ENCODE assay signal across 8 cellular contexts in the genomic region with DNA sequence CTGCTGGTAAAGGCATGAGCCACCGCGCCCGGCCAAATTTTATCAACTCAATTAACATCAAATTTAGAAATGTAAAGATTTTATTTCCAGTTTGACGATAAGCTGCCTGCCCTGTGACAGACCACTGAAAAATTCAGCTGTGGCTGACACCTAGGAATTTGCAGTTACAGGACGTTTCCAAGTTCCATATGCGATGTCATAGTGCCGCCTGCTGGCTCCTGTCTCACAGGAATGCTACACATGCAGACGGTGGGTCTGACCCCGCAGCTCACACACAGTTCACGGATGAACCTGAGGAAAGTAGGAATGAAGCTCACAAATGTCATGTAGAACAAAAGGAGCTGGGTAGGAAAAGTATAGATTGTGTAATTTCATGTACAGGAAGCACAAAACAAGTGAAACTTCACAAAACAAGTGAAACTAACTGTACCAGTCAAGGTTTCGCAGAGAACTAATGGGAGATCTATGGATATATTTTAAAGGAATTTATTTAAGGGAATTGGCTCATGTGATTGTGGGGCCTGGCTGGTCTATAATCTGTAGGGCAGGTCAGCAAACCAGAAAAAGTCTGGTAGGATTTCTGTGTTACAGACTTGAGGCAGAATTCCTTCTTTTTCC. TPM values are rescaled to one million over a fixed set of nuclear protein-coding genes. Genes with fewer than 3 reads are reported as not detected.
A peak's percentile ranks its signal among the peaks of the same experiment; 100 is the strongest.
DNase-seq lines count a peak whose midpoint lies in the region; ATAC-seq, FAIRE-seq and TF ChIP-seq lines count a peak whose summit lies in the region.

No MANE protein-coding gene starts in this region.

- TF ChIP-seq RAD21 in A549 (conservative IDR thresholded peaks at IDR 0.05 in 1 of 2, IDR thresholded peaks at IDR 0.05 in 1 of 2): peak; percentile 95 to 98

- FAIRE-seq in A549 (lab: Jason Lieb, UNC): peak; percentile 63

- DNase-seq in A549 (ENCODE audit: low read depth in 1 of 2, low spot score in 1 of 2) (peak; percentile 67 to 77), NCI-H2227 treated with DMSO at 0.1 percent for 48 hours (lab: John Stamatoyannopoulos, UW) (peak; percentile 73), mammary epithelial cell (peak; percentile 66), iris pigment epithelial cell (ENCODE audit: low read depth) (peak; percentile 85)
- DNase-seq in stimulated activated CD4-positive, alpha-beta T cell treated with anti-CD3 and anti-CD28 coated beads, Interleukin-15, amount 100 ng/mL, for 1 hour (ENCODE audit: low read depth in 1 of 2, low spot score in 1 of 2): peak; percentile 45 to 58

- TF ChIP-seq POLR2A in A549 (IDR thresholded peaks at IDR 0.05; ENCODE audit: low read length): no peak

- H3K79me2 ChIP-seq in mammary epithelial cell (ENCODE audit: insufficient read depth, low read length): no peaks in the 10 kb centered on the region

- H3K9ac ChIP-seq in mammary epithelial cell (ENCODE audit: insufficient read depth, low read length): no peak overlapping the region

- H4K20me1 ChIP-seq in mammary epithelial cell (ENCODE audit: insufficient read depth, low read length): no peaks in the 10 kb centered on the region

- no TSS peak for BruUV-seq in mammary epithelial cell (replicated peaks; lab: Mats Ljungman, UMichigan)

- no peaks in the 10 kb centered on the region for H3K36me3 ChIP-seq in mammary epithelial cell (ENCODE audit: insufficient read depth, low read length)

- CTCF ChIA-PET in A549 (lab: Yijun Ruan, JAX): interaction anchor here (0.5 to 7.5 kb wide), 56 partner anchors 11 to 842 kb away, joined by 3 to 159 read pairs (median 5); a partner anchor contains a TSS
- CTCF ChIA-PET in mammary epithelial cell (lab: Charles Lee; ENCODE audit: low non-redundant PET): interaction anchor here (0.5 to 0.7 kb wide), 4 partner anchors 48 to 191 kb away, joined by 3 to 7 read pairs (median 3); no protein-coding TSS in a partner anchor

- H2AFZ ChIP-seq in mammary epithelial cell (ENCODE audit: low read depth, low read length): no peak overlapping the region

- H3K27me3 ChIP-seq in mammary epithelial cell (ENCODE audit: insufficient read depth, low read length): no peaks in the 10 kb centered on the region

- ATAC-seq in A549 (peak; percentile 95 to 98), GM18907 (IDR thresholded peaks at IDR 0.05; ENCODE audit: unreplicated experiment) (peak; percentile 59), HG03521 (IDR thresholded peaks at IDR 0.05; ENCODE audit: unreplicated experiment) (no peak)

- no peak for TF ChIP-seq EP300 in A549 (IDR thresholded peaks at IDR 0.05)

- TF ChIP-seq CTCF in A549 (IDR thresholded peaks at IDR 0.05) (peak; percentile 83), WI38 (IDR thresholded peaks at IDR 0.05; ENCODE audit: low read depth, low read length) (peak; percentile 96), mammary epithelial cell (conservative IDR thresholded peaks at IDR 0.05 in 1 of 2, IDR thresholded peaks at IDR 0.05 in 1 of 2; ENCODE audit: extremely low read depth in 1 of 2, insufficient read depth in 1 of 2, low read depth in 1 of 2, low read length in 2 of 2) (peak; percentile 97 to 98)

- WGBS in A549 (ENCODE audit: missing lambda C conversion rate): 10% methylated on average over 11 of the region's 11 CpGs
- 19% methylated on average over 9 of the region's 11 CpGs for WGBS in mammary epithelial cell (ENCODE audit: low coverage, missing lambda C conversion rate)

- in situ Hi-C loops in mammary epithelial cell (cut with MboI; ENCODE audit: low sequenced_read_pairs in 2 of 2): loop anchor here (5.0 to 25.0 kb wide), 3 partner anchors 200 to 547 kb away; a partner anchor contains a TSS

- POLR2A ChIA-PET in A549 (lab: Yijun Ruan, JAX): interaction anchor here (0.6 to 1.5 kb wide), 3 partner anchors 13 to 193 kb away, joined by 4 read pairs; a partner anchor contains a TSS

- peak overlapping the region; percentile 59 for H3K4me2 ChIP-seq in A549
- no peak overlapping the region for H3K4me2 ChIP-seq in mammary epithelial cell (ENCODE audit: insufficient read depth, low read depth, low read length)

- intact Hi-C loops in mammary epithelial cell (cut with micrococcal nuclease): loop anchor here (1.0 to 10.0 kb wide), 5 partner anchors 40 to 700 kb away; no protein-coding TSS in a partner anchor

- H3K4me1 ChIP-seq in A549 (0 out of 3 replicates have a peak, but pooled peaks cover 4% of the 10 kb centered on the region), mammary epithelial cell (ENCODE audit: insufficient read depth, low read length) (no peaks in the 10 kb centered on the region)

- H3K4me3 ChIP-seq in A549 (no peak overlapping the region), WI38 (ENCODE audit: low read depth, low read length) (no peak overlapping the region), mammary epithelial cell (replicated peaks in 1 of 3; ENCODE audit: insufficient read depth in 1 of 3, low read depth in 2 of 3, low read length in 3 of 3) (no peak overlapping the region)

- H3K9me3 ChIP-seq in A549 (no peaks in the 10 kb centered on the region), mammary epithelial cell (replicated peaks; ENCODE audit: insufficient read depth, low read length) (no peaks in the 10 kb centered on the region)

- H3K27ac ChIP-seq in A549 (peak overlapping the region in 1 of 2 experiments; percentile 54; a peak in 2 of 6 replicates), mammary epithelial cell (ENCODE audit: insufficient read depth, low read depth, low read length) (no peak overlapping the region)

- dilution Hi-C loops in mammary epithelial cell (cut with HindIII; ENCODE audit: low sequenced_read_pairs): no loop called here

TF ChIP-seq in A549, 52 proteins besides CTCF, POLR2A, EP300 and RAD21:
- peak; percentile 94 for TF ChIP-seq SMC3 (IDR thresholded peaks at IDR 0.05)
- no peak for TF ChIP-seq ESRRA (IDR thresholded peaks at IDR 0.05; ENCODE audit: borderline replicate concordance, low read length)

RNA-seq across cellular contexts. Expression of a gene that starts 13.2 kb away (rescaled TPM):
- polyA plus RNA-seq in A549 (2011; rRNA removed) (63.1 and 70.6 TPM in 2 replicates), A549 (2017; fragmentation: RNase III; extraction: RNeasy Plus Mini Kit Qiagen cat#74134 plus additional on column Dnase treatment) (31.6 to 36.2 TPM (median 32.7 TPM) in 3 replicates), mammary epithelial cell (40.7 TPM)
- 21.8 and 22.9 TPM in 2 replicates for polyA plus RNA-seq in A549 (2012; cell fraction: cytosol; rRNA removed)
- polyA plus RNA-seq in A549 (2012; cell fraction: nucleus; rRNA removed): 10.6 and 13.6 TPM in 2 replicates
- polyA minus RNA-seq in A549 (2011; rRNA and poly(A)+ RNA removed): 60.3 and 66.9 TPM in 2 replicates
- 10 to 100 TPM; 41.0 to 67.8 TPM for total RNA-seq in mammary epithelial cell
- 232 TPM for polyA minus RNA-seq in mammary epithelial cell

RNA-seq across cellular contexts. Expression of a gene that starts 50.5 kb away (rescaled TPM):
- polyA plus RNA-seq in A549 (2011; rRNA removed): 32.4 and 33.3 TPM in 2 replicates
- polyA plus RNA-seq in A549 (2012; cell fraction: cytosol; rRNA removed): 7.4 and 8.0 TPM in 2 replicates
- 5.8 and 10.5 TPM in 2 replicates for polyA plus RNA-seq in A549 (2012; cell fraction: nucleus; rRNA removed)
- polyA plus RNA-seq in A549 (2017; fragmentation: RNase III; extraction: RNeasy Plus Mini Kit Qiagen cat#74134 plus additional on column Dnase treatment): 22.9 to 25.3 TPM (median 23.0 TPM) in 3 replicates
- 9.5 and 20.4 TPM in 2 replicates for polyA minus RNA-seq in A549 (2011; rRNA and poly(A)+ RNA removed)
- total RNA-seq in mammary epithelial cell: 10 to 100 TPM; 25.3 to 47.0 TPM
- polyA plus RNA-seq in mammary epithelial cell: 18.6 TPM
- 15.6 TPM for polyA minus RNA-seq in mammary epithelial cell

RNA-seq across cellular contexts. Expression of a gene that starts 56.6 kb away (rescaled TPM):
- 19.2 and 21.1 TPM in 2 replicates for polyA plus RNA-seq in A549 (2011; rRNA removed)
- 8.3 and 9.1 TPM in 2 replicates for polyA plus RNA-seq in A549 (2012; cell fraction: cytosol; rRNA removed)
- polyA plus RNA-seq in A549 (2012; cell fraction: nucleus; rRNA removed): 15.0 and 22.6 TPM in 2 replicates
- 7.9 to 9.1 TPM (median 8.9 TPM) in 3 replicates for polyA plus RNA-seq in A549 (2017; fragmentation: RNase III; extraction: RNeasy Plus Mini Kit Qiagen cat#74134 plus additional on column Dnase treatment)
- polyA minus RNA-seq in A549 (2011; rRNA and poly(A)+ RNA removed): 27.3 and 35.3 TPM in 2 replicates
- 10 to 100 TPM; 18.8 to 19.4 TPM for total RNA-seq in mammary epithelial cell
- polyA plus RNA-seq in mammary epithelial cell: 11.5 TPM
- 29.7 TPM for polyA minus RNA-seq in mammary epithelial cell
